14 cellular contexts compared by ENCODE assay signal in genomic region chr1:226640288-226640687, GRCh38.
DNase-seq lines count a peak whose midpoint lies in the region; ATAC-seq, FAIRE-seq and TF ChIP-seq lines count a peak whose summit lies in the region.
"Had no signal": no experiment of that assay in that cellular context is flagged by ENCODE, and none has a peak within 500 bp of the region (broad histone marks: within the 10 kb centered on the region; RNA-seq: fewer than 3 reads in every experiment).

No MANE protein-coding gene starts in this region.

- peak overlapping the region; percentile 80 to 95 (median 91) for H3K4me2 ChIP-seq in BLaER1 treated with 17β-estradiol and CSF1 and Interleukin-3, amounts not matched to agents 10 nM and 100 nM

- H3K9me3 Mint-ChIP-seq in IgD-negative memory B cell, result no peaks in the 10 kb centered on the region
- H3K9me3 Mint-ChIP-seq in central memory CD8-positive, alpha-beta T cell, result no peaks in the 10 kb centered on the region
- H3K9me3 Mint-ChIP-seq in nephron progenitor cell, result no peaks in the 10 kb centered on the region
- H3K9me3 Mint-ChIP-seq: activated T-helper 1 cell treated with anti-CD3 and anti-CD28 coated beads, Interleukin-12 subunit alpha, Interleukin-12 subunit beta, Interleukin-2, Interleukin-4 antibody, amounts not matched to agents 30 ng/mL and 10 ng/mL and 1 ng/mL, durations not matched to agents 14 hours and 24 hours and 36 hours had no signal

- peak overlapping the region in 3 of 4 donors; percentile 2 to 87 (median 87) for H3K4me3 Mint-ChIP-seq in IgD-negative memory B cell
- H3K4me3 Mint-ChIP-seq in central memory CD8-positive, alpha-beta T cell, result no peak overlapping the region
- no peak overlapping the region for H3K4me3 Mint-ChIP-seq in nephron progenitor cell
- H3K4me3 Mint-ChIP-seq: activated T-helper 1 cell treated with anti-CD3 and anti-CD28 coated beads, Interleukin-12 subunit alpha, Interleukin-12 subunit beta, Interleukin-2, Interleukin-4 antibody, amounts not matched to agents 30 ng/mL and 10 ng/mL and 1 ng/mL, durations not matched to agents 14 hours and 24 hours and 36 hours had no signal

- no peak for DNase-seq in central memory CD8-positive, alpha-beta T cell (ENCODE audit: low spot score in 2 of 2)
- DNase-seq in nephron progenitor cell (no peak), dedifferentiated amniotic fluid mesenchymal stem cell (ENCODE audit: extremely low spot score) (no peak), GM12891 (ENCODE audit: insufficient read length, low spot score) (no peak)
- DNase-seq: activated CD4-positive, CD25-positive, alpha-beta regulatory T cell; Caco-2; NCI-H2227 treated with DMSO at 0.1 percent for 48 hours had no signal

- H3K9me3 ChIP-seq in BLaER1 treated with 17β-estradiol and CSF1 and Interleukin-3, amounts not matched to agents 10 nM and 100 nM (replicated peaks in 1 of 11), result no peaks in the 10 kb centered on the region
- H3K9me3 ChIP-seq: Caco-2 had no signal

- FAIRE-seq in GM12891 (lab: Jason Lieb, UNC), result no peak

- H3K27ac Mint-ChIP-seq in IgD-negative memory B cell, result peak overlapping the region; percentile 30 to 91 (median 76)
- peak overlapping the region; percentile 23 for H3K27ac Mint-ChIP-seq in central memory CD8-positive, alpha-beta T cell (ENCODE audit: low read depth)
- H3K27ac Mint-ChIP-seq in nephron progenitor cell, result peak overlapping the region; percentile 14
- H3K27ac Mint-ChIP-seq: activated T-helper 1 cell treated with anti-CD3 and anti-CD28 coated beads, Interleukin-12 subunit alpha, Interleukin-12 subunit beta, Interleukin-2, Interleukin-4 antibody, amounts not matched to agents 30 ng/mL and 10 ng/mL and 1 ng/mL, durations not matched to agents 14 hours and 24 hours and 36 hours had no signal

- H3K4me1 ChIP-seq in BLaER1 treated with 17β-estradiol and CSF1 and Interleukin-3, amounts not matched to agents 10 nM and 100 nM, result peaks cover 69 to 90% (median 81%) of the 10 kb centered on the region in 10 experiments
- H3K4me1 ChIP-seq: Caco-2 had no signal

- H4K20me1 ChIP-seq in BLaER1 treated with 17β-estradiol and CSF1 and Interleukin-3, amounts not matched to agents 10 nM and 100 nM, result peaks cover 4 to 79% (median 22%) of the 10 kb centered on the region in 11 experiments; a peak in 17 of 22 replicates

- peak overlapping the region in 7 of 11 experiments; percentile 2 to 55 (median 46); a peak in 11 of 22 replicates for H3K27ac ChIP-seq in BLaER1 treated with 17β-estradiol and CSF1 and Interleukin-3, amounts not matched to agents 10 nM and 100 nM
- H3K27ac ChIP-seq: HL-60, SK-N-MC had no signal

- no peak for TF ChIP-seq POLR2A in GM12891 (IDR thresholded peaks at IDR 0.05; ENCODE audit: low read depth, low read length)

- TF ChIP-seq CTCF in nephron progenitor cell (IDR thresholded peaks at IDR 0.05), result no peak

- H3K4me1 Mint-ChIP-seq in IgD-negative memory B cell (peaks cover 31 to 49% (median 37%) of the 10 kb centered on the region in 3 donors), nephron progenitor cell (peaks cover 24% of the 10 kb centered on the region)
- H3K4me1 Mint-ChIP-seq in central memory CD8-positive, alpha-beta T cell, result peaks cover 45% of the 10 kb centered on the region

- no peaks in the 10 kb centered on the region for H3K27me3 ChIP-seq in BLaER1 treated with 17β-estradiol and CSF1 and Interleukin-3, amounts not matched to agents 10 nM and 100 nM

- H3K4me3 ChIP-seq in BLaER1 treated with 17β-estradiol and CSF1 and Interleukin-3, amounts not matched to agents 10 nM and 100 nM, result peak overlapping the region in 3 of 10 experiments; percentile 11 to 33 (median 18); a peak in 4 of 20 replicates
- H3K4me3 ChIP-seq: SK-N-MC had no signal

- H3K27me3 Mint-ChIP-seq in IgD-negative memory B cell, result no peaks in the 10 kb centered on the region
- no peaks in the 10 kb centered on the region for H3K27me3 Mint-ChIP-seq in central memory CD8-positive, alpha-beta T cell
- H3K27me3 Mint-ChIP-seq in nephron progenitor cell (ENCODE audit: low read depth, poor library complexity), result peaks cover 13% of the 10 kb centered on the region

- ATAC-seq in central memory CD8-positive, alpha-beta T cell (replicated peaks; ENCODE audit: extremely low read depth, poor library complexity, severe bottlenecking), result no peak
- ATAC-seq in HG03457 (IDR thresholded peaks at IDR 0.05; ENCODE audit: unreplicated experiment) (no peak), HG03108 (IDR thresholded peaks at IDR 0.05; ENCODE audit: unreplicated experiment) (no peak)

- H3K36me3 Mint-ChIP-seq in IgD-negative memory B cell (peaks cover 3% of the 10 kb centered on the region), nephron progenitor cell (ENCODE audit: low read depth) (peaks cover 5% of the 10 kb centered on the region)
- peaks cover 41% of the 10 kb centered on the region for H3K36me3 Mint-ChIP-seq in central memory CD8-positive, alpha-beta T cell (ENCODE audit: insufficient read depth)

- peak overlapping the region in 7 of 11 experiments; percentile 12 to 67 (median 35); a peak in 11 of 22 replicates for H3K9ac ChIP-seq in BLaER1 treated with 17β-estradiol and CSF1 and Interleukin-3, amounts not matched to agents 10 nM and 100 nM

- peaks cover 16 to 48% (median 38%) of the 10 kb centered on the region in 11 experiments; a peak in 19 of 22 replicates for H3K36me3 ChIP-seq in BLaER1 treated with 17β-estradiol and CSF1 and Interleukin-3, amounts not matched to agents 10 nM and 100 nM

TF ChIP-seq in GM12891, 5 proteins besides CTCF, POLR2A, EP300 and RAD21:
- TF ChIP-seq PAX5 (IDR thresholded peaks at IDR 0.05; ENCODE audit: insufficient read depth, low read length, severe bottlenecking), result no peak
- no peak for TF ChIP-seq SPI1 (IDR thresholded peaks at IDR 0.05; ENCODE audit: low read depth, low read length)
- TF ChIP-seq POU2F2 (IDR thresholded peaks at IDR 0.05; ENCODE audit: low read depth, low read length), result no peak
- no peak for TF ChIP-seq TAF1 (IDR thresholded peaks at IDR 0.05; ENCODE audit: low read depth, low read length)
- TF ChIP-seq POLR2AphosphoS5 (IDR thresholded peaks at IDR 0.05; ENCODE audit: low read depth, low read length), result no peak

Comparison
In these comparisons a context has a peak if more than half of its experiments do, and no peak if none do; other contexts are left out.
1. H3K27ac Mint-ChIP-seq: peak in every context shown above with its lines; median percentile 76 in IgD-negative memory B cell; 23 in central memory CD8-positive, alpha-beta T cell; 14 in nephron progenitor cell.
2. H3K4me3 Mint-ChIP-seq: peak in IgD-negative memory B cell (3 of 4); none in central memory CD8-positive, alpha-beta T cell (single experiment) and nephron progenitor cell (single experiment).